8 cellular contexts compared by ENCODE assay signal in genomic region chr5:129904667-129905466, GRCh38. TPM values are rescaled to one million over a fixed set of nuclear protein-coding genes. Genes with fewer than 3 reads are reported as not detected.
DNase-seq lines count a peak whose midpoint lies in the region; ATAC-seq and TF ChIP-seq lines count a peak whose summit lies in the region.

No MANE protein-coding gene starts in this region.

- no peak overlapping the region for H3K27ac Mint-ChIP-seq in activated naive CD8-positive, alpha-beta T cell treated with anti-CD3 and anti-CD28 coated beads, Interleukin-2, amount 50 U/mL, for 24 hours

- H3K9me3 Mint-ChIP-seq in activated naive CD8-positive, alpha-beta T cell treated with anti-CD3 and anti-CD28 coated beads, Interleukin-2, amount 50 U/mL, for 24 hours: no peaks in the 10 kb centered on the region

- ATAC-seq in GM19025 (IDR thresholded peaks at IDR 0.05; ENCODE audit: low read depth, unreplicated experiment) (peak; percentile 51), HG03159 (IDR thresholded peaks at IDR 0.05; ENCODE audit: unreplicated experiment) (peak; percentile 35), sciatic nerve (no peak), GM21723 (IDR thresholded peaks at IDR 0.05; ENCODE audit: unreplicated experiment) (no peak)
- ATAC-seq in activated naive CD8-positive, alpha-beta T cell treated with anti-CD3 and anti-CD28 coated beads, Interleukin-2, amount 50 U/mL, for 24 hours: peak; percentile 38

- no peaks in the 10 kb centered on the region for H3K36me3 Mint-ChIP-seq in activated naive CD8-positive, alpha-beta T cell treated with anti-CD3 and anti-CD28 coated beads, Interleukin-2, amount 50 U/mL, for 24 hours (ENCODE audit: low read depth)

- TF ChIP-seq CTCF in AG04449 (IDR thresholded peaks at IDR 0.05; ENCODE audit: insufficient read depth, low read length, missing control alignments): peak; percentile 0

- H3K4me3 ChIP-seq in AG04449 (ENCODE audit: low read depth, low read length): peak overlapping the region; percentile 83

- H3K27me3 Mint-ChIP-seq in activated naive CD8-positive, alpha-beta T cell treated with anti-CD3 and anti-CD28 coated beads, Interleukin-2, amount 50 U/mL, for 24 hours: peaks cover 41% of the 10 kb centered on the region

- intact Hi-C loops in sciatic nerve (cut with DNase I): no loop called here

- peak overlapping the region; percentile 69 for H3K4me3 Mint-ChIP-seq in activated naive CD8-positive, alpha-beta T cell treated with anti-CD3 and anti-CD28 coated beads, Interleukin-2, amount 50 U/mL, for 24 hours

- DNase-seq in AG04449 (ENCODE audit: low read depth, low spot score) (no peak), hepatic stellate cell (ENCODE audit: low spot score) (peak; percentile 27), sciatic nerve (ENCODE audit: low spot score) (peak; percentile 69), epidermal melanocyte (ENCODE audit: insufficient read length, low spot score) (no peak)
- DNase-seq in activated naive CD8-positive, alpha-beta T cell treated with anti-CD3 and anti-CD28 coated beads, Interleukin-2, amount 50 U/mL, for 24 hours: no peak

- peaks cover 14% of the 10 kb centered on the region for H3K4me1 Mint-ChIP-seq in activated naive CD8-positive, alpha-beta T cell treated with anti-CD3 and anti-CD28 coated beads, Interleukin-2, amount 50 U/mL, for 24 hours

- CTCF ChIA-PET in AG04449 (lab: Yijun Ruan, JAX): interaction anchor here (0.8 to 1.7 kb wide), 7 partner anchors 168 to 237 kb away, joined by 3 to 14 read pairs (median 4); no protein-coding TSS in a partner anchor

- POLR2A ChIA-PET in AG04449 (lab: Yijun Ruan, JAX): interaction anchor here (0.8 to 1.0 kb wide), 2 partner anchors 234 to 235 kb away, joined by 3 read pairs; no protein-coding TSS in a partner anchor

RNA-seq across cellular contexts. Expression of gene CHSY3, which starts 0.6 kb away (rescaled TPM):
- total RNA-seq in sciatic nerve: 4.0 TPM

Comparison
In these comparisons a context has a peak if more than half of its experiments do, and no peak if none do; other contexts are left out.
1. DNase-seq: peak in hepatic stellate cell (single experiment) and sciatic nerve (single experiment); none in AG04449 (single experiment), activated naive CD8-positive, alpha-beta T cell treated with anti-CD3 and anti-CD28 coated beads, Interleukin-2, amount 50 U/mL, for 24 hours (single experiment) and epidermal melanocyte (single experiment).
2. ATAC-seq: peak in GM19025 (single experiment), HG03159 (single experiment) and activated naive CD8-positive, alpha-beta T cell treated with anti-CD3 and anti-CD28 coated beads, Interleukin-2, amount 50 U/mL, for 24 hours (single experiment); none in sciatic nerve (single experiment) and GM21723 (single experiment).